18 cellular contexts compared by ENCODE assay signal in the genomic region with DNA sequence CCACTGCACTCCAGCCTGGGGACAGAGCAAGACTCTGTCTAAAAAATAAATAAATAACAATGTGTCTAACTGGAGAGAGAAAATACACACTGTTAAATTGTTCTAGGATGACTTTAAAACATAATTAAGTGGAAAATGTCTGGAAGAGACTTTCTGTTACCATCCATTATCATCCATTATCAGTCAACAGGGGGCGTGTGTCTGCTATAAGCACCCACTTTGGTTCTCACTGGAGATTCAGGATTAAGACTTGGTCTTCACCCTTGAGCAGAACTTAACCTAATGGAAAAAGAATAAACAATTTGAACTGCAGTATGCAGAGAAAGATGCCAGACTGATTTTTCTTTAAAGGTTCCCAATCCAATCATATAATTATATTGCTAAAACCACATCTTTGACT.
"Had no signal": no experiment of that assay in that cellular context is flagged by ENCODE, and none has a peak within 500 bp of the region (broad histone marks: within the 10 kb centered on the region; RNA-seq: fewer than 3 reads in every experiment).

No MANE protein-coding gene starts in this region.

- H3K27me3 Mint-ChIP-seq: activated CD8-positive, alpha-beta memory T cell treated with anti-CD3 and anti-CD28 coated beads, Interleukin-2, amount 10 ng/mL, durations not matched to agents 7 days and 5 days; activated naive CD4-positive, alpha-beta T cell treated with anti-CD3 and anti-CD28 coated beads, Interleukin-2, amount 50 U/mL, for 24 hours; activated T-cell treated with anti-CD3 and anti-CD28 coated beads, Interleukin-2, amount 50 U/mL, for 24 hours; central memory CD8-positive, alpha-beta T cell; dendritic cell treated with granulocyte-macrophage colony-stimulating factor and Interleukin-4, amounts not matched to agents 40 ng/mL and 50 ng/mL, for 4 days; effector memory CD8-positive, alpha-beta T cell; stimulated activated naive CD8-positive, alpha-beta T cell treated with anti-CD3 and anti-CD28 coated beads, Interleukin-15, Interleukin-2, amounts not matched to agents 100 ng/mL and 50 ng/mL, for 24 hours had no signal

- H3K4me1 Mint-ChIP-seq: activated CD8-positive, alpha-beta memory T cell treated with anti-CD3 and anti-CD28 coated beads, Interleukin-2, amount 10 ng/mL, durations not matched to agents 7 days and 5 days; activated naive CD4-positive, alpha-beta T cell treated with anti-CD3 and anti-CD28 coated beads, Interleukin-2, amount 50 U/mL, for 24 hours; central memory CD8-positive, alpha-beta T cell had no signal

- H3K36me3 ChIP-seq: gastroesophageal sphincter, pancreas had no signal

- ATAC-seq: activated CD8-positive, alpha-beta memory T cell treated with anti-CD3 and anti-CD28 coated beads, Interleukin-2, amount 10 ng/mL, durations not matched to agents 7 days and 5 days; effector memory CD8-positive, alpha-beta T cell; gastroesophageal sphincter; pancreas had no signal

- H3K4me3 Mint-ChIP-seq: activated CD8-positive, alpha-beta memory T cell treated with anti-CD3 and anti-CD28 coated beads, Interleukin-2, amount 10 ng/mL, durations not matched to agents 7 days and 5 days; activated naive CD4-positive, alpha-beta T cell treated with anti-CD3 and anti-CD28 coated beads, Interleukin-2, amount 50 U/mL, for 24 hours; activated T-cell treated with anti-CD3 and anti-CD28 coated beads, Interleukin-2, amount 50 U/mL, for 24 hours; brain; central memory CD8-positive, alpha-beta T cell; dendritic cell treated with granulocyte-macrophage colony-stimulating factor and Interleukin-4, amounts not matched to agents 40 ng/mL and 50 ng/mL, for 4 days; effector memory CD8-positive, alpha-beta T cell; stimulated activated naive CD8-positive, alpha-beta T cell treated with anti-CD3 and anti-CD28 coated beads, Interleukin-15, Interleukin-2, amounts not matched to agents 100 ng/mL and 50 ng/mL, for 24 hours had no signal

- H3K9me3 ChIP-seq: gastroesophageal sphincter, pancreas, testis had no signal

- H3K36me3 Mint-ChIP-seq: activated naive CD4-positive, alpha-beta T cell treated with anti-CD3 and anti-CD28 coated beads, Interleukin-2, amount 50 U/mL, for 24 hours; brain had no signal

- H3K4me1 ChIP-seq: gastroesophageal sphincter, pancreas, testis had no signal

- H3K4me3 ChIP-seq: gastroesophageal sphincter, pancreas, testis had no signal

- H3K27ac Mint-ChIP-seq: activated CD8-positive, alpha-beta memory T cell treated with anti-CD3 and anti-CD28 coated beads, Interleukin-2, amount 10 ng/mL, durations not matched to agents 7 days and 5 days; activated naive CD4-positive, alpha-beta T cell treated with anti-CD3 and anti-CD28 coated beads, Interleukin-2, amount 50 U/mL, for 24 hours; activated T-cell treated with anti-CD3 and anti-CD28 coated beads, Interleukin-2, amount 50 U/mL, for 24 hours; brain; dendritic cell treated with granulocyte-macrophage colony-stimulating factor and Interleukin-4, amounts not matched to agents 40 ng/mL and 50 ng/mL, for 4 days; effector memory CD8-positive, alpha-beta T cell; stimulated activated naive CD8-positive, alpha-beta T cell treated with anti-CD3 and anti-CD28 coated beads, Interleukin-15, Interleukin-2, amounts not matched to agents 100 ng/mL and 50 ng/mL, for 24 hours had no signal

- H3K27me3 ChIP-seq: gastroesophageal sphincter, pancreas, testis had no signal

- DNase-seq: activated CD4-positive, alpha-beta T cell treated with anti-CD3 and anti-CD28 coated beads, Interleukin-2, amount 50 U/mL, for 48 hours; activated CD4-positive, CD25-positive, alpha-beta regulatory T cell treated with anti-CD3 and anti-CD28 coated beads, Interleukin-2, amount 50 U/mL, for 72 hours; activated CD8-positive, alpha-beta memory T cell treated with anti-CD3 and anti-CD28 coated beads, Interleukin-2, amount 10 ng/mL, durations not matched to agents 7 days and 5 days; activated effector memory CD4-positive, alpha-beta T cell treated with Interleukin-2 at 50 U/mL for 16 hours; activated T-cell treated with anti-CD3 and anti-CD28 coated beads, Interleukin-2, amount 50 U/mL, for 24 hours; amygdala; effector memory CD8-positive, alpha-beta T cell; mesendoderm; pancreas; stimulated activated CD4-positive, alpha-beta T cell treated with anti-CD3 and anti-CD28 coated beads, Interleukin-4, amount 100 ng/mL, for 1 hour; stimulated activated CD8-positive, alpha-beta memory T cell treated with anti-CD3 and anti-CD28 coated beads, Interleukin-4, amount 100 ng/mL, for 48 hours; testis had no signal

- H3K9me3 Mint-ChIP-seq: brain had no signal

- H3K27ac ChIP-seq: gastroesophageal sphincter, pancreas, testis had no signal
